ENCODE assay signal across 8 cellular contexts in the genomic region with DNA sequence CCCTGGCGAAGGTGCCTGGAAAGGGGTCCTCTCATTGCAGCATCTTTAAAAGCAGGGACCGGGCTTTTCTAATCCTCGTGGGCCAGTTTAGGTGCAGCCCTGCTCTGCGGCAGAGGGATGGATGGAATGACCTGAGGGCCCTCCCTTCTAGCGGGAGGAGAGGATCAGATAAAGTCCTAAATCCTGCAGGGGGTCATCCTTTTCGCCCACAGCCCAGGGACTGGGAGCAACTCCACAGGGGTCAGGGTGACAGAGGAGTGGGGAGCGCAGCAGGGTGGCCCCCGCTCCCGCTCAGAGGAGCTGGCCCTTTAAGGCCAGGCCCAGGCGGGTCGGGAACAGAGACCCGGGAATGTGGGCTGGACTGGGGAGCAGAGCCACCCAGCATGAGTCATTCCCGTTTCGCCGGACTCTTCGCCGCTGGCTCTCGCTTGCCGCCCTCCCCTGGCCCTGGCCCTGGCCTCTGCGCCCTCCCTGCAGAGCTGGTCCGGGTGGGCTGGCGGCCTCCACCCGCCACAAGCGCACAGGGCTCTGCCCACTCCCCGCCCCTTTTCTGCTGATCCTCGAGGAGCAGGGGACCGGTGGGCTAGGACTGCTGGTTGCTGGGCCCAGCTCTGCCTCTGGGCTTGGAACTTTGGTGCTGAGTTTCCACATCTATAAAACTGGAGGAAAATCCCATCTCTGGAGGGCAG.
DNase-seq lines count a peak whose midpoint lies in the region; ATAC-seq and TF ChIP-seq lines count a peak whose summit lies in the region.

No MANE protein-coding gene starts in this region.

- intact Hi-C loops in mucosa of descending colon (cut with DNase I, micrococcal nuclease), result loop anchor here (10.0 kb wide), 3 partner anchors 184 to 374 kb away; a partner anchor contains a TSS

- ATAC-seq in mucosa of descending colon, result peak; percentile 82
- ATAC-seq in HG03097 (IDR thresholded peaks at IDR 0.05; ENCODE audit: low FRiP score, unreplicated experiment), result no peak

- H3K36me3 ChIP-seq in GM06990 (ENCODE audit: control insufficient read depth, insufficient read depth, low read length) (no peaks in the 10 kb centered on the region; the same call in 1 of the 2 replicates), mucosa of descending colon (ENCODE audit: low read depth) (no peaks in the 10 kb centered on the region)

- H3K9me3 ChIP-seq in mucosa of descending colon, result no peaks in the 10 kb centered on the region

- H3K4me3 ChIP-seq in GM06990 (replicated peaks; ENCODE audit: low read depth, low read length) (peak overlapping the region; percentile 56), epithelial cell of esophagus (ENCODE audit: low read length) (peak overlapping the region; percentile 65), mucosa of descending colon (peak overlapping the region; percentile 9)

- peaks cover 22% of the 10 kb centered on the region for H3K4me1 ChIP-seq in mucosa of descending colon (ENCODE audit: low read depth)

- no peaks in the 10 kb centered on the region for H3K27me3 ChIP-seq in GM06990 (replicated peaks; ENCODE audit: control insufficient read depth, insufficient read depth, low read length)

- TF ChIP-seq CTCF in GM06990 (IDR thresholded peaks at IDR 0.05; ENCODE audit: insufficient read depth, low read length, poor library complexity, severe bottlenecking), result no peak
- no peak for TF ChIP-seq CTCF in epithelial cell of esophagus (IDR thresholded peaks at IDR 0.05; ENCODE audit: insufficient read depth, low read depth, low read length, missing control alignments)
- TF ChIP-seq CTCF in mucosa of descending colon (IDR thresholded peaks at IDR 0.05), result no peak

- no peak for DNase-seq in GM06990 (ENCODE audit: extremely low read depth, insufficient read length)
- peak; percentile 89 for DNase-seq in RPMI7951 (ENCODE audit: low read depth)
- DNase-seq in epithelial cell of esophagus (ENCODE audit: low read depth), result peak; percentile 90
- peak; percentile 66 to 86 (median 84) for DNase-seq in mucosa of descending colon
- no peak for DNase-seq in Ammon's horn (ENCODE audit: low spot score)
- no peak for DNase-seq in stimulated activated CD4-positive, alpha-beta T cell treated with anti-CD3 and anti-CD28 coated beads, Interleukin-2, amount 100 ng/mL, for 48 hours
- DNase-seq in NCI-H345 treated with DMSO at 0.1 percent for 48 hours (lab: John Stamatoyannopoulos, UW; ENCODE audit: unreplicated experiment), result no peak

Comparison
In these comparisons a context has a peak if more than half of its experiments do, and no peak if none do; other contexts are left out.
1. DNase-seq: peak in RPMI7951 (single experiment), epithelial cell of esophagus (single experiment) and mucosa of descending colon (3 of 3); none in GM06990 (single experiment), Ammon's horn (single experiment), stimulated activated CD4-positive, alpha-beta T cell treated with anti-CD3 and anti-CD28 coated beads, Interleukin-2, amount 100 ng/mL, for 48 hours (0 of 2) and NCI-H345 treated with DMSO at 0.1 percent for 48 hours (single experiment).
2. H3K4me3 ChIP-seq: peak in every context shown above with its lines; median percentile 65 in epithelial cell of esophagus; 56 in GM06990; 9 in mucosa of descending colon.